ENCODE assay signal across 20 cellular contexts in the genomic region with DNA sequence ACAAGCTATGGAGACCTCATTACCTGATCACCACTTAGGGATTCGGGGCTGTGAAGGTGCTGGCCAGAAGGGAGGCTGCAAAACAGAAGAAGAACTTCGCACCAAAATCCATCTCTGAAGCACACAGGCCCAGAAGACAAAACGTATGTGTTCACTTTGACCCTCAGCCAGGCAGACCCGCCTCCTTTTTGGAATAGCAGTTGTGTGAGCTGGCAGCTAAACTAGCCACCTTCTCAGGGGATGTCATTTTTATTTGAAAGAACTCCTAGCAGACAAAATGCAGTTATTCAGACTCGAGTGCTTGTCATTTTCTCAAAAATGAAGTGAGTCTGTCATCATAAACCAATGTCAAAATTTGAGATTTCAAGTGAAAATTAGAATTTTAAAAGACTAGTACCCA.
A peak's percentile ranks its signal among the peaks of the same experiment; 100 is the strongest.
DNase-seq lines count a peak whose midpoint lies in the region; ATAC-seq and TF ChIP-seq lines count a peak whose summit lies in the region.
"Had no signal": no experiment of that assay in that cellular context is flagged by ENCODE, and none has a peak within 500 bp of the region (broad histone marks: within the 10 kb centered on the region; RNA-seq: fewer than 3 reads in every experiment).

No MANE protein-coding gene starts in this region.

- H3K27me3 ChIP-seq in IMR-90 (ENCODE audit: control insufficient read depth, insufficient read depth, low read length) (no peaks in the 10 kb centered on the region), hepatocyte (no peaks in the 10 kb centered on the region), spleen (replicated peaks in 1 of 7) (no peaks in the 10 kb centered on the region)
- H3K27me3 ChIP-seq: BE2C had no signal

- peaks cover 30% of the 10 kb centered on the region for H3K4me1 ChIP-seq in IMR-90 (ENCODE audit: control insufficient read depth, insufficient read depth, low read length)
- peaks cover 69% of the 10 kb centered on the region for H3K4me1 ChIP-seq in hepatocyte (ENCODE audit: insufficient read depth)
- peaks cover 0 to 78% (median 22%) of the 10 kb centered on the region in 6 donors for H3K4me1 ChIP-seq in spleen
- H3K4me1 ChIP-seq: BE2C had no signal

- BruUV-seq in IMR-90 (replicated peaks; lab: Mats Ljungman, UMichigan) = no TSS peak

- no peaks in the 10 kb centered on the region for H3K9me2 ChIP-seq in hepatocyte (replicated peaks; ENCODE audit: insufficient read depth)
- H3K9me2 ChIP-seq: SK-N-SH had no signal

- peak overlapping the region; percentile 66 for H4K91ac ChIP-seq in IMR-90 (ENCODE audit: insufficient read depth, low read depth, low read length)

- no peak overlapping the region for H3K56ac ChIP-seq in IMR-90 (ENCODE audit: extremely low read depth, insufficient read depth, low read length)

- peak overlapping the region; percentile 75 for H3K4ac ChIP-seq in IMR-90 (ENCODE audit: low read depth, low read length)

- H3K36me3 Mint-ChIP-seq in nephron progenitor cell (ENCODE audit: low read depth) = peaks cover 33% of the 10 kb centered on the region

- no peak overlapping the region for H3K4me3 Mint-ChIP-seq in nephron progenitor cell

- POLR2A ChIA-PET in IMR-90 (lab: Charles Lee; ENCODE audit: unreplicated experiment) = no interaction called here

- H3K9me3 ChIP-seq in IMR-90 (ENCODE audit: control insufficient read depth, insufficient read depth, low read length) (no peaks in the 10 kb centered on the region), hepatocyte (ENCODE audit: low read depth) (no peaks in the 10 kb centered on the region), spleen (no peaks in the 10 kb centered on the region)
- H3K9me3 ChIP-seq: BE2C, HAP-1, SK-N-SH had no signal

- peaks cover 92% of the 10 kb centered on the region for H3K79me2 ChIP-seq in hepatocyte

- no peak for TF ChIP-seq RAD21 in IMR-90 (IDR thresholded peaks at IDR 0.05; ENCODE audit: low read length)

- CTCF ChIA-PET in IMR-90 (lab: Yijun Ruan, JAX) = interaction anchor here (0.7 to 1.0 kb wide), 2 partner anchors 143 to 482 kb away, joined by 3 read pairs; no protein-coding TSS in a partner anchor

- dilution Hi-C loops in IMR-90 (cut with HindIII; ENCODE audit: low sequenced_read_pairs, unreplicated experiment) = no loop called here

- H4K20me1 ChIP-seq in IMR-90 (ENCODE audit: insufficient read depth, low read length) (peaks cover 40% of the 10 kb centered on the region), hepatocyte (ENCODE audit: insufficient read depth, poor library complexity, severe bottlenecking) (peaks cover 15% of the 10 kb centered on the region)

- peak overlapping the region; percentile 25 for H4K5ac ChIP-seq in IMR-90 (ENCODE audit: low read depth, low read length)

- no peak overlapping the region for H3K9ac ChIP-seq in IMR-90 (ENCODE audit: low read depth, low read length)
- H3K9ac ChIP-seq: SK-N-SH had no signal

- H2AK5ac ChIP-seq in IMR-90 (ENCODE audit: low read depth, low read length) = peak overlapping the region; percentile 93

- H2AK9ac ChIP-seq in IMR-90 (replicated peaks; ENCODE audit: low read depth, low read length, poor library complexity) = peak overlapping the region; percentile 47

- H3K27me3 Mint-ChIP-seq in nephron progenitor cell (ENCODE audit: low read depth, poor library complexity) = no peaks in the 10 kb centered on the region

- intact Hi-C loops in IMR-90 (cut with micrococcal nuclease) = loop anchor here (5.0 kb wide), 1 partner anchor 307 kb away; no protein-coding TSS in a partner anchor
- intact Hi-C loops in spleen (cut with DNase I; ENCODE audit: low total_unique reads) = no loop called here

- ATAC-seq in IMR-90 (ENCODE audit: low read depth) (no peak), GM18861 (IDR thresholded peaks at IDR 0.05; ENCODE audit: unreplicated experiment) (no peak)

- H3K36me3 ChIP-seq in IMR-90 (ENCODE audit: control insufficient read depth, insufficient read depth, low read length) (peaks cover 30% of the 10 kb centered on the region), hepatocyte (replicated peaks; ENCODE audit: insufficient read depth, low read depth) (no peaks in the 10 kb centered on the region), spleen (peaks cover 0 to 52% (median 3%) of the 10 kb centered on the region in 6 donors)
- H3K36me3 ChIP-seq: BE2C had no signal

- TF ChIP-seq CTCF in IMR-90 (conservative IDR thresholded peaks at IDR 0.05; ENCODE audit: low read depth, low read length) (no peak), hepatocyte (IDR thresholded peaks at IDR 0.05; ENCODE audit: poor library complexity) (no peak), nephron progenitor cell (IDR thresholded peaks at IDR 0.05) (no peak), spleen (IDR thresholded peaks at IDR 0.05 in 8 of 11, conservative IDR thresholded peaks at IDR 0.05 in 3 of 11) (no peak)

- in situ Hi-C loops in IMR-90 (cut with MboI; ENCODE audit: low sequenced_read_pairs) = no loop called here

- H2BK5ac ChIP-seq in IMR-90 (ENCODE audit: low read depth, low read length, poor library complexity, severe bottlenecking) = no peak overlapping the region

- peak overlapping the region; percentile 57; the same call in 1 of the 2 replicates for H2BK20ac ChIP-seq in IMR-90 (ENCODE audit: low read depth, low read length)

- H3K79me1 ChIP-seq in IMR-90 (ENCODE audit: low read depth in 1 of 2, low read length in 2 of 2) = peaks cover 44 to 93% of the 10 kb centered on the region in 2 experiments

- H3K4me2 ChIP-seq in IMR-90 (ENCODE audit: low read depth, low read length) = no peak overlapping the region
- no peak overlapping the region for H3K4me2 ChIP-seq in hepatocyte
- H3K4me2 ChIP-seq: SK-N-SH had no signal

- peaks cover 7% of the 10 kb centered on the region for H3K9me3 Mint-ChIP-seq in nephron progenitor cell

- H2AFZ ChIP-seq in IMR-90 (replicated peaks; ENCODE audit: low read length, poor library complexity) = no peak overlapping the region
- H2AFZ ChIP-seq in hepatocyte = no peak overlapping the region

- no peak overlapping the region for H3K18ac ChIP-seq in IMR-90 (ENCODE audit: low read depth, low read length)

- peaks cover 48% of the 10 kb centered on the region for H3K4me1 Mint-ChIP-seq in nephron progenitor cell

- no peak for DNase-seq in IMR-90
- no peak for DNase-seq in hepatocyte (ENCODE audit: low spot score)
- no peak for DNase-seq in nephron progenitor cell
- DNase-seq in spleen = peak; percentile 9
- DNase-seq in NCI-H510A treated with DMSO at 0.1 percent for 48 hours (lab: John Stamatoyannopoulos, UW) = no peak
- DNase-seq in activated effector memory CD4-positive, alpha-beta T cell treated with Interleukin-2 at 50 U/mL for 16 hours = no peak
- DNase-seq in NOMO-1 (lab: John Stamatoyannopoulos, UW; ENCODE audit: unreplicated experiment in 2 of 2) = no peak
- DNase-seq: BE2C, Karpas-422, MV-4-11, NCI-H1694 treated with DMSO at 0.1 percent for 48 hours, NCI-H2081 treated with DMSO at 0.1 percent for 48 hours, NCI-H2171 treated with DMSO at 0.1 percent for 48 hours, NCI-H526, OCI-M1, RPMI8226, SHP77 treated with DMSO at 0.1 percent for 48 hours, SK-N-SH had no signal

- no peak overlapping the region for H3K27ac ChIP-seq in IMR-90 (ENCODE audit: insufficient read depth, low read length)
- peak overlapping the region; percentile 1 for H3K27ac ChIP-seq in hepatocyte
- peak overlapping the region in 3 of 8 donors; percentile 3 to 22 (median 6) for H3K27ac ChIP-seq in spleen

- no peak overlapping the region for H3K4me3 ChIP-seq in IMR-90 (ENCODE audit: insufficient read depth, low read depth, low read length)
- no peak overlapping the region for H3K4me3 ChIP-seq in hepatocyte
- H3K4me3 ChIP-seq in spleen = no peak overlapping the region
- H3K4me3 ChIP-seq: HAP-1 had no signal

- H3K27ac Mint-ChIP-seq in nephron progenitor cell = peak overlapping the region; percentile 37

- H4K8ac ChIP-seq in IMR-90 (ENCODE audit: low read depth in 2 of 2, low read length in 2 of 2) = 0 out of 4 replicates have a peak overlapping the region, but pooled peaks of 1 of the 2 experiments have one; percentile 26

- peak overlapping the region; percentile 39; the same call in 1 of the 2 replicates for H2BK120ac ChIP-seq in IMR-90 (ENCODE audit: low read depth, low read length)

- WGBS in IMR-90 (ENCODE audit: extremely low coverage in 2 of 2, insufficient read length in 1 of 2), 2 experiments = no CpG with 5 or more reads among the region's 5 CpGs
- 87% methylated on average over 5 of the region's 5 CpGs for WGBS in hepatocyte (ENCODE audit: low lambda C conversion rate, missing lambda C conversion rate)
- 85 to 88% (median 87%) methylated on average over 5 of the region's 5 CpGs for WGBS in spleen, 5 donors

- H3K9me1 ChIP-seq in IMR-90 (ENCODE audit: insufficient read depth, low read length) = peaks cover 55% of the 10 kb centered on the region

- H2BK15ac ChIP-seq in IMR-90 (ENCODE audit: low read depth, low read length) = peak overlapping the region; percentile 57; the same call in 1 of the 3 replicates

- no peak for TF ChIP-seq POLR2A in IMR-90 (IDR thresholded peaks at IDR 0.05; ENCODE audit: low read depth, low read length)
- no peak for TF ChIP-seq POLR2A in spleen (IDR thresholded peaks at IDR 0.05)

- H3K23ac ChIP-seq in IMR-90 (ENCODE audit: low read depth, low read length) = peak overlapping the region; percentile 73; the same call in 1 of the 2 replicates

- peak overlapping the region; percentile 75 for H3K14ac ChIP-seq in IMR-90 (replicated peaks; ENCODE audit: low read depth, low read length)

TF ChIP-seq in IMR-90, 13 proteins besides CTCF, POLR2A, EP300 and RAD21 (continues in another document):
- TF ChIP-seq BHLHE40 (IDR thresholded peaks at IDR 0.05; ENCODE audit: low read depth, low read length) (no peak), MAFK (IDR thresholded peaks at IDR 0.05; ENCODE audit: low read depth, low read length) (no peak), RFX5 (IDR thresholded peaks at IDR 0.05; ENCODE audit: low read depth, low read length) (no peak), RCOR1 (IDR thresholded peaks at IDR 0.05; ENCODE audit: insufficient replicate concordance, low read length) (no peak), SMC3 (IDR thresholded peaks at IDR 0.05; ENCODE audit: low read depth, low read length) (no peak), CEBPB (IDR thresholded peaks at IDR 0.05; ENCODE audit: low read depth, low read length) (no peak), FOS (IDR thresholded peaks at IDR 0.05; ENCODE audit: low read depth, low read length) (no peak), MAZ (IDR thresholded peaks at IDR 0.05; ENCODE audit: borderline replicate concordance, low read depth, low read length) (no peak), NFE2L2 (IDR thresholded peaks at IDR 0.05; ENCODE audit: low read depth, low read length) (no peak)
- TF ChIP-seq, protein P1, sequence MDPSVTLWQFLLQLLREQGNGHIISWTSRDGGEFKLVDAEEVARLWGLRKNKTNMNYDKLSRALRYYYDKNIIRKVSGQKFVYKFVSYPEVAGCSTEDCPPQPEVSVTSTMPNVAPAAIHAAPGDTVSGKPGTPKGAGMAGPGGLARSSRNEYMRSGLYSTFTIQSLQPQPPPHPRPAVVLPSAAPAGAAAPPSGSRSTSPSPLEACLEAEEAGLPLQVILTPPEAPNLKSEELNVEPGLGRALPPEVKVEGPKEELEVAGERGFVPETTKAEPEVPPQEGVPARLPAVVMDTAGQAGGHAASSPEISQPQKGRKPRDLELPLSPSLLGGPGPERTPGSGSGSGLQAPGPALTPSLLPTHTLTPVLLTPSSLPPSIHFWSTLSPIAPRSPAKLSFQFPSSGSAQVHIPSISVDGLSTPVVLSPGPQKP (IDR thresholded peaks at IDR 0.05; ENCODE audit: borderline replicate concordance, low read depth, low read length) = no peak
